ENCODE assay signal across 30 cellular contexts in genomic region chr5:34057118-34057517, GRCh38.
"Had no signal": no experiment of that assay in that cellular context is flagged by ENCODE, and none has a peak within 500 bp of the region (broad histone marks: within the 10 kb centered on the region; RNA-seq: fewer than 3 reads in every experiment).

No MANE protein-coding gene starts in this region.

- DNase-seq: activated CD4-positive, alpha-beta T cell treated with anti-CD3 and anti-CD28 coated beads, Interleukin-2, amount 50 U/mL, for 48 hours; activated CD4-positive, CD25-positive, alpha-beta regulatory T cell; activated effector memory CD4-positive, alpha-beta T cell treated with Interleukin-2 at 50 U/mL for 16 hours; activated naive CD4-positive, alpha-beta T cell treated with Interleukin-2 at 50 U/mL for 16 hours; activated T-cell treated with anti-CD3 and anti-CD28 coated beads for 4 hours; brain microvascular endothelial cell; IMR-90; KG1; MG63; MV-4-11; NCI-H1092 treated with DMSO at 0.1 percent for 48 hours; NCI-H1417 treated with DMSO at 0.1 percent for 48 hours; NCI-H1694; NCI-H2029; NCI-H2107; NCI-H2171 treated with DMSO at 0.1 percent for 48 hours; NCI-H226; NCI-H526; NCI-H774; NK-92 treated with Interleukin-12 subunit alpha and Interleukin-12 subunit beta, amount 100 ng/mL, for 24 hours; OCI-M1; Right ventricle myocardium superior; SJCRH30; SK-N-SH; T-helper 1 cell had no signal

- H3K4me2 ChIP-seq: SK-N-SH had no signal

- H3K4me3 Mint-ChIP-seq: activated naive CD8-positive, alpha-beta T cell had no signal

- H3K4me3 ChIP-seq: cardiac muscle cell, MG63, SJCRH30 had no signal

- ATAC-seq: Panc1 had no signal

- H3K27me3 Mint-ChIP-seq: activated naive CD8-positive, alpha-beta T cell had no signal

- H3K9ac ChIP-seq: SK-N-SH had no signal

- H3K9me3 ChIP-seq: MG63, SJCRH30, SK-N-SH had no signal

- H3K36me3 ChIP-seq: brain microvascular endothelial cell, cardiac muscle cell, MG63, SJCRH30 had no signal

- H3K27ac ChIP-seq: brain microvascular endothelial cell, cardiac muscle cell, RWPE1, SJCRH30, VCaP had no signal

- H3K27ac Mint-ChIP-seq: activated naive CD8-positive, alpha-beta T cell had no signal

- H3K27me3 ChIP-seq: brain microvascular endothelial cell, cardiac muscle cell, MG63, SJCRH30 had no signal
